In the genomic region with DNA sequence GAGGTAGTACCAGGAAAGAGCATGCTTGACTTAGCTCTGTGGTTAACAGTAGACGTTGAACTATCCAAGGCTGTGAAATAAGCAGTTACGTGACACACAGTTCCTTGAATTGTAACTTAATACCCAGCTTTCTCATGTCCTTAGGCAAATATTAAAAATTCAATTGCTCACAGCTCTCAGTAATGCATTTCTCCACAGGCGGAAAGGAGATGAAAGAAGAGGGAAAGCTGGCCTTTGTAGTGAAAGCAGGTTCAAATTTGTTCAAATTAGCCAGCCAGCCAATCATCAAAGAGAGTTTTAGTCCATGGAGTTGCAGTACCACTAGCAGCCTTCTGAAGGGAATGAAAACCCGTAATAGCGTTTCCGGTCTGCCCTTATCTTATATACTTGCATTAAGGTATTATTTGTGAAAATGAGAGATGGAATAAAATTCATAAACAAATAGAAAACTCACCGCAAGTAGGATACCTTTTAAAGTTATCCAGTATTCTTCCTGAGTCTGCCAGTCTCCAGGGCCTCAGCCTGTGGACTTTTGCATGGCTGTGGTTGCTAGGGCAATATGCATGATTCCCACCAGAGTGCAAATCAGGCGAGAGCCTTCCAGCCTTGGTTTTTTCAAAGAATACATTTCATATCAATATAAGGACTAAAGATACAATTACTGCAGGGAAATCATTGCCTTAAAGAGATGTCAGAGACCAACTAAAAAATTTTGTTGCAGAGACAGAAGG, we compare ENCODE assay signal across 12 cellular contexts.
DNase-seq lines count a peak whose midpoint lies in the region; ATAC-seq, FAIRE-seq and TF ChIP-seq lines count a peak whose summit lies in the region.
"Had no signal": no experiment of that assay in that cellular context is flagged by ENCODE, and none has a peak within 500 bp of the region (broad histone marks: within the 10 kb centered on the region; RNA-seq: fewer than 3 reads in every experiment).

No MANE protein-coding gene starts in this region.

- no peaks in the 10 kb centered on the region for H3K9me3 ChIP-seq in neuronal stem cell (replicated peaks in 1 of 2; ENCODE audit: control insufficient read depth in 2 of 2, insufficient read depth in 1 of 2, low read depth in 1 of 2, low read length in 2 of 2)
- H3K9me3 ChIP-seq: Peyer's patch had no signal

- peaks cover 1% of the 10 kb centered on the region for H3K9me3 Mint-ChIP-seq in activated T-helper 2 cell treated with anti-CD3 and anti-CD28 coated beads, Interferon-gamma antibody, Interleukin-2, Interleukin-4, amounts not matched to agents 10 μg/mL and 5 μg/mL and 100 μg/mL, durations not matched to agents 14 hours and 24 hours and 36 hours

- H2BK12ac ChIP-seq in neuronal stem cell (ENCODE audit: low read length): no peak overlapping the region

- no peak overlapping the region for H3K4me2 ChIP-seq in neuronal stem cell (ENCODE audit: insufficient read depth, low read length, poor library complexity, severe bottlenecking)

- no peak overlapping the region for H3K4ac ChIP-seq in neuronal stem cell (ENCODE audit: low read length)

- no peaks in the 10 kb centered on the region for H3K36me3 ChIP-seq in neuronal stem cell (replicated peaks in 1 of 2; ENCODE audit: control insufficient read depth in 2 of 2, insufficient read depth in 2 of 2, low read length in 2 of 2)
- H3K36me3 ChIP-seq: Peyer's patch had no signal

- H4K91ac ChIP-seq in neuronal stem cell (ENCODE audit: low read depth, low read length, poor library complexity): no peak overlapping the region

- intact Hi-C loops in activated T-helper 2 cell treated with anti-CD3 and anti-CD28 coated beads, Interferon-gamma antibody, Interleukin-2, Interleukin-4, amounts not matched to agents 10 μg/mL and 5 μg/mL and 100 μg/mL, durations not matched to agents 14 hours and 24 hours and 36 hours (cut with micrococcal nuclease): no loop called here

- H2BK120ac ChIP-seq in neuronal stem cell (ENCODE audit: low read depth, low read length): no peak overlapping the region

- H3K27ac ChIP-seq in neuronal stem cell (replicated peaks; ENCODE audit: low read length): no peak overlapping the region
- H3K27ac ChIP-seq: Peyer's patch had no signal

- H3K14ac ChIP-seq in neuronal stem cell (ENCODE audit: low read length): no peak overlapping the region

- H3K27ac Mint-ChIP-seq in activated T-helper 2 cell treated with anti-CD3 and anti-CD28 coated beads, Interferon-gamma antibody, Interleukin-2, Interleukin-4, amounts not matched to agents 10 μg/mL and 5 μg/mL and 100 μg/mL, durations not matched to agents 14 hours and 24 hours and 36 hours: no peak overlapping the region

- H3K36me3 Mint-ChIP-seq in activated T-helper 2 cell treated with anti-CD3 and anti-CD28 coated beads, Interferon-gamma antibody, Interleukin-2, Interleukin-4, amounts not matched to agents 10 μg/mL and 5 μg/mL and 100 μg/mL, durations not matched to agents 14 hours and 24 hours and 36 hours (ENCODE audit: low read depth): no peaks in the 10 kb centered on the region
- H3K36me3 Mint-ChIP-seq: CD4-positive, alpha-beta memory T cell had no signal

- WGBS in neuronal stem cell (ENCODE audit: extremely low coverage in 2 of 2, insufficient read length in 2 of 2, insufficient replicate concordance in 1 of 2), 2 donors: no CpG with 5 or more reads among the region's 8 CpGs

- no peak overlapping the region for H4K8ac ChIP-seq in neuronal stem cell (ENCODE audit: low read depth, low read length)

- H3K23ac ChIP-seq in neuronal stem cell (ENCODE audit: low read depth, low read length, poor library complexity): no peak overlapping the region

- H2AFZ ChIP-seq in neuronal stem cell (ENCODE audit: low read length): peak overlapping the region; percentile 54

- peak; percentile 100 for FAIRE-seq in RCC 7860 (lab: Jason Lieb, UNC)

- H2BK15ac ChIP-seq in neuronal stem cell (ENCODE audit: low read length): no peak overlapping the region

- TF ChIP-seq CTCF in epithelial cell of proximal tubule (conservative IDR thresholded peaks at IDR 0.05; ENCODE audit: low read depth, low read length): no peak

- peak; percentile 92 for DNase-seq in Daoy (ENCODE audit: low read depth)
- DNase-seq in RCC 7860 (ENCODE audit: low spot score): peak; percentile 98
- DNase-seq in epithelial cell of proximal tubule (ENCODE audit: low read depth): peak; percentile 80
- no peak for DNase-seq in neuronal stem cell (ENCODE audit: low spot score)
- no peak for DNase-seq in activated CD4-positive, alpha-beta T cell treated with anti-CD3 and anti-CD28 coated beads for 1 hour
- DNase-seq in effector CD4-positive, alpha-beta T cell: no peak
- no peak for DNase-seq in activated T-helper 2 cell treated with anti-CD3 and anti-CD28 coated beads, Interferon-gamma antibody, Interleukin-2, Interleukin-4, amounts not matched to agents 10 μg/mL and 5 μg/mL and 100 μg/mL, durations not matched to agents 14 hours and 24 hours and 36 hours (ENCODE audit: low spot score)
- DNase-seq: CD4-positive, alpha-beta memory T cell; NCI-H2171 treated with DMSO at 0.1 percent for 48 hours; nucleus accumbens; Peyer's patch had no signal

- H2BK5ac ChIP-seq in neuronal stem cell (ENCODE audit: low read length): no peak overlapping the region

- H3K4me1 ChIP-seq in neuronal stem cell (ENCODE audit: control insufficient read depth in 2 of 2, insufficient read depth in 1 of 2, low read depth in 1 of 2, low read length in 2 of 2): no peaks in the 10 kb centered on the region
- H3K4me1 ChIP-seq: Peyer's patch had no signal

- no peak overlapping the region for H3K4me3 Mint-ChIP-seq in activated T-helper 2 cell treated with anti-CD3 and anti-CD28 coated beads, Interferon-gamma antibody, Interleukin-2, Interleukin-4, amounts not matched to agents 10 μg/mL and 5 μg/mL and 100 μg/mL, durations not matched to agents 14 hours and 24 hours and 36 hours (ENCODE audit: low read depth)
- H3K4me3 Mint-ChIP-seq: CD4-positive, alpha-beta memory T cell had no signal

- H3K18ac ChIP-seq in neuronal stem cell (ENCODE audit: low read length): no peak overlapping the region

- H3K79me1 ChIP-seq in neuronal stem cell (ENCODE audit: low read depth, low read length): no peaks in the 10 kb centered on the region

- H3K27me3 Mint-ChIP-seq in activated T-helper 2 cell treated with anti-CD3 and anti-CD28 coated beads, Interferon-gamma antibody, Interleukin-2, Interleukin-4, amounts not matched to agents 10 μg/mL and 5 μg/mL and 100 μg/mL, durations not matched to agents 14 hours and 24 hours and 36 hours (ENCODE audit: low read depth): no peaks in the 10 kb centered on the region
- H3K27me3 Mint-ChIP-seq: CD4-positive, alpha-beta memory T cell had no signal

- no peak overlapping the region for H3K9ac ChIP-seq in neuronal stem cell (ENCODE audit: low read depth, low read length, poor library complexity)

- ATAC-seq in HG03108 (IDR thresholded peaks at IDR 0.05; ENCODE audit: unreplicated experiment): no peak

- no peaks in the 10 kb centered on the region for H3K27me3 ChIP-seq in neuronal stem cell (ENCODE audit: control insufficient read depth in 3 of 3, insufficient read depth in 3 of 3, low read depth in 1 of 3, low read length in 3 of 3)
- H3K27me3 ChIP-seq: Peyer's patch had no signal

- H2AK5ac ChIP-seq in neuronal stem cell (ENCODE audit: low read depth, low read length): no peak overlapping the region

- H3K4me3 ChIP-seq in epithelial cell of proximal tubule (ENCODE audit: low read depth, low read length): no peak overlapping the region
- H3K4me3 ChIP-seq in neuronal stem cell (ENCODE audit: low read length in 2 of 2): no peak overlapping the region
- H3K4me3 ChIP-seq: Peyer's patch had no signal

- H3K4me1 Mint-ChIP-seq in activated T-helper 2 cell treated with anti-CD3 and anti-CD28 coated beads, Interferon-gamma antibody, Interleukin-2, Interleukin-4, amounts not matched to agents 10 μg/mL and 5 μg/mL and 100 μg/mL, durations not matched to agents 14 hours and 24 hours and 36 hours (ENCODE audit: low read depth): no peaks in the 10 kb centered on the region
- H3K4me1 Mint-ChIP-seq: CD4-positive, alpha-beta memory T cell had no signal

Comparison
In these comparisons a context has a peak if more than half of its experiments do, and no peak if none do; other contexts are left out.
1. DNase-seq: peak in Daoy (single experiment), RCC 7860 (single experiment) and epithelial cell of proximal tubule (single experiment); none in neuronal stem cell (single experiment), activated CD4-positive, alpha-beta T cell treated with anti-CD3 and anti-CD28 coated beads for 1 hour (single experiment), effector CD4-positive, alpha-beta T cell (single experiment) and activated T-helper 2 cell treated with anti-CD3 and anti-CD28 coated beads, Interferon-gamma antibody, Interleukin-2, Interleukin-4, amounts not matched to agents 10 μg/mL and 5 μg/mL and 100 μg/mL, durations not matched to agents 14 hours and 24 hours and 36 hours (single experiment).